Comparison of ENCODE assay signal across 1 cellular context in the genomic region with DNA sequence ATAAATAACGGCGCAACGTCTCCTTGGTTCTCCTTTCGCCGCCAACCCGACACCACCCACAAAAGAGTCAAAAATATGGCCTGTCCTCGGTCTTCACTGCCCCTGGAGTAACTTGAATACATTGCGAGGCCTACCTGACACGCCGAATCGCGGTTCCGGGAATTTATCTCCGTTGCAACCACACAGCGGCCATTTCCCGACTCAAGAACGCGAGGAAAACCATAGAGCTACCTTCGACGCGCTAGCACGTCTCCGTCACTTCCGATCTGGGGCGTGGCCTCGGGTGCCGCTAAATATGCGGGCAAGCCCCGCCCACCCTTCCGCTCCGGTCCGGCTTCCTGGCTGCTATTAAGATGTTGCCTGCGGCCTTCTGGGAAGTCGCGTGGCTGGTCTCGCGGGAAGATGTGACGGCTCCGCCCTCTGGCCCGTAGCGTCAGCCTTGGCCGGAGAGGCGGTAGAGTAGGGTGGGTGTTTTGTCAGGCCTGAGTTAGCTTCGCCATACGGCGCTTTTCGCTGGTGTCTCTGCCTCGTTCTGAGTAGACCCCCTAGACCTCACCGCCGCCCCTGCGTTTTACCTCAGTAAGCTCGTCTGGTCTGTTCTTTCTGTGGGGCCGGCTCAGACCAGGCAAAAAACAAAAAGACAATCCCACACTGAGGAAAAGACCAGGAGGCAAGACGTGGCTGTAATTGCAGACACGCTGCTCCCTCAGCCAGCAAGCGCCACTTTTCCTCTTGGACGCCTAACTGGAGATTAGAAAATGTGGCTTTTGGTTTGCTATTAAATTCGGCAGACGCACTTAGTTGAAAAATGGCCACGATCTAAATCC.
TF ChIP-seq lines count a peak whose summit lies in the region.

A gene with protein sequence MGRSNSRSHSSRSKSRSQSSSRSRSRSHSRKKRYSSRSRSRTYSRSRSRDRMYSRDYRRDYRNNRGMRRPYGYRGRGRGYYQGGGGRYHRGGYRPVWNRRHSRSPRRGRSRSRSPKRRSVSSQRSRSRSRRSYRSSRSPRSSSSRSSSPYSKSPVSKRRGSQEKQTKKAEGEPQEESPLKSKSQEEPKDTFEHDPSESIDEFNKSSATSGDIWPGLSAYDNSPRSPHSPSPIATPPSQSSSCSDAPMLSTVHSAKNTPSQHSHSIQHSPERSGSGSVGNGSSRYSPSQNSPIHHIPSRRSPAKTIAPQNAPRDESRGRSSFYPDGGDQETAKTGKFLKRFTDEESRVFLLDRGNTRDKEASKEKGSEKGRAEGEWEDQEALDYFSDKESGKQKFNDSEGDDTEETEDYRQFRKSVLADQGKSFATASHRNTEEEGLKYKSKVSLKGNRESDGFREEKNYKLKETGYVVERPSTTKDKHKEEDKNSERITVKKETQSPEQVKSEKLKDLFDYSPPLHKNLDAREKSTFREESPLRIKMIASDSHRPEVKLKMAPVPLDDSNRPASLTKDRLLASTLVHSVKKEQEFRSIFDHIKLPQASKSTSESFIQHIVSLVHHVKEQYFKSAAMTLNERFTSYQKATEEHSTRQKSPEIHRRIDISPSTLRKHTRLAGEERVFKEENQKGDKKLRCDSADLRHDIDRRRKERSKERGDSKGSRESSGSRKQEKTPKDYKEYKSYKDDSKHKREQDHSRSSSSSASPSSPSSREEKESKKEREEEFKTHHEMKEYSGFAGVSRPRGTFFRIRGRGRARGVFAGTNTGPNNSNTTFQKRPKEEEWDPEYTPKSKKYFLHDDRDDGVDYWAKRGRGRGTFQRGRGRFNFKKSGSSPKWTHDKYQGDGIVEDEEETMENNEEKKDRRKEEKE (minus strand): TSS at position 268 of the 827 bp plus-strand sequence. CDS start 9,980 bp downstream, outside the sequence.

TF ChIP-seq in GM23338, 12 proteins besides CTCF, POLR2A, EP300 and RAD21:
- peak; percentile 85 for TF ChIP-seq CREB1 (CRISPR knock-in tag; IDR thresholded peaks at IDR 0.05; ENCODE audit: low read depth)
- TF ChIP-seq POLR2AphosphoS5 (IDR thresholded peaks at IDR 0.05; ENCODE audit: low read depth) = peak; percentile 98
- TF ChIP-seq, protein P1, sequence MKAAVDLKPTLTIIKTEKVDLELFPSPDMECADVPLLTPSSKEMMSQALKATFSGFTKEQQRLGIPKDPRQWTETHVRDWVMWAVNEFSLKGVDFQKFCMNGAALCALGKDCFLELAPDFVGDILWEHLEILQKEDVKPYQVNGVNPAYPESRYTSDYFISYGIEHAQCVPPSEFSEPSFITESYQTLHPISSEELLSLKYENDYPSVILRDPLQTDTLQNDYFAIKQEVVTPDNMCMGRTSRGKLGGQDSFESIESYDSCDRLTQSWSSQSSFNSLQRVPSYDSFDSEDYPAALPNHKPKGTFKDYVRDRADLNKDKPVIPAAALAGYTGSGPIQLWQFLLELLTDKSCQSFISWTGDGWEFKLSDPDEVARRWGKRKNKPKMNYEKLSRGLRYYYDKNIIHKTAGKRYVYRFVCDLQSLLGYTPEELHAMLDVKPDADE (IDR thresholded peaks at IDR 0.05) = peak; percentile 96
- no peak for TF ChIP-seq ZNF114 (CRISPR knock-in tag; IDR thresholded peaks at IDR 0.05)
- TF ChIP-seq NANOG (IDR thresholded peaks at IDR 0.05; ENCODE audit: borderline replicate concordance) = no peak
- no peak for TF ChIP-seq ZNF331 (CRISPR knock-in tag; IDR thresholded peaks at IDR 0.05; ENCODE audit: low read depth)
